In the genomic region with DNA sequence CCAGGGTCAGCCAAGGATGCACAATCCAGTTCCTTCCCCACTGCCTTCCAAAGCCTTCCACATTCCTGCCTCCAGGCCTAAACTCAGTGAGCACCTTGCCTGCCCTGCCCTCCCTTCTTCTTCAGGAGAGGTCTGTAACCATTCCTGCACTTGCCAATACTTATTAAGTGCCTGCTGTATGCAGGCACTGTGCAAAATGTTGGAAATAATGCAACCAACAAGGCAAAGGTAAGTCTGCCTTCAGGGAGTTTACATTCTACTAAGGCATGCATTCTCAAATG, we compare ENCODE assay signal across 1 cellular context.
TF ChIP-seq lines count a peak whose summit lies in the region.

No MANE protein-coding gene starts in this region.

TF ChIP-seq in K562, 482 proteins besides CTCF, POLR2A, EP300 and RAD21:
- TF ChIP-seq ZNF316 (IDR thresholded peaks at IDR 0.05) (peak; percentile 53), TCF15 (CRISPR knock-in tag; IDR thresholded peaks at IDR 0.05) (no peak), THRAP3 (IDR thresholded peaks at IDR 0.05; ENCODE audit: borderline replicate concordance) (no peak), NCOA1 (IDR thresholded peaks at IDR 0.05; ENCODE audit: low read depth) (no peak)
TF ChIP-seq in K562: peak in this region for 1.
